In the genomic region with DNA sequence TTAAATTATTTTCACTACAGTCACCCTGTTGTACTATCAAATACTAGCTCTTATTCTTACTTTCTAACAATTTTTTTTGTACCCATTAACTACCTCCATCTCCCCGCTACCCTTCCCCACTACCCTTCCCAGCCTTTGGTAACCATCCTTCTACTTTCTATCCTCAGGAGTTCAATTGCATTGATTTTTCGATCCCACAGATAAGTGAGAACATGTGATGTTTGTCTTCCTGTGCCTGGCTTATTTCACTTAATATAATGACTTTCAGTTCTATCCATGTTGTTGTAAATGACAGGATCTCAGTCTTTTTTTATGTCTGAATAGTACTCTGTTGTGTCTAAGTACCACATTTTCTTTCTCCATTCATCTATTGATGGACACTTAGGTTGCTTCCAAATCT, we compare ENCODE assay signal across 22 cellular contexts.
DNase-seq lines count a peak whose midpoint lies in the region; ATAC-seq, FAIRE-seq and TF ChIP-seq lines count a peak whose summit lies in the region.
"Had no signal": no experiment of that assay in that cellular context is flagged by ENCODE, and none has a peak within 500 bp of the region (broad histone marks: within the 10 kb centered on the region; RNA-seq: fewer than 3 reads in every experiment).

No MANE protein-coding gene starts in this region.

- WGBS in A549 (ENCODE audit: missing lambda C conversion rate): 50% methylated on average over 2 of the region's 2 CpGs
- 37% methylated on average over 2 of the region's 2 CpGs for WGBS in liver

- H3K36me3 ChIP-seq in liver (ENCODE audit: control insufficient read depth in 4 of 4, insufficient read depth in 3 of 4, low read depth in 1 of 4, low read length in 3 of 4) (peaks cover 0 to 4% (median 0%) of the 10 kb centered on the region in 4 donors), Karpas-422 (ENCODE audit: insufficient read depth, low read length) (no peaks in the 10 kb centered on the region)
- H3K36me3 ChIP-seq: BLaER1 treated with 17β-estradiol and CSF1 and Interleukin-3, amounts not matched to agents 10 nM and 100 nM had no signal

- no peak for DNase-seq in A549 (ENCODE audit: low read depth in 1 of 2, low spot score in 1 of 2)
- peak; percentile 19 for DNase-seq in SK-MEL-5 (ENCODE audit: low read depth, low spot score)
- DNase-seq in left lobe of liver (ENCODE audit: low spot score): no peak
- no peak for DNase-seq in Karpas-422
- DNase-seq: 8988T; AML-193; Caco-2; Calu3; CD4-positive, alpha-beta T cell; CD8-positive, alpha-beta T cell; DMS79 treated with DMSO at 0.1 percent for 48 hours; GF-D8 had no signal

- no peak for ATAC-seq in A549
- peak; percentile 43 for ATAC-seq in left lobe of liver
- ATAC-seq in HG03039 (IDR thresholded peaks at IDR 0.05; ENCODE audit: unreplicated experiment): no peak
- ATAC-seq in GM21529 (IDR thresholded peaks at IDR 0.05; ENCODE audit: unreplicated experiment): no peak
- ATAC-seq: CD8-positive, alpha-beta T cell had no signal

- no peak overlapping the region for H3K27ac ChIP-seq in A549
- no peak overlapping the region for H3K27ac ChIP-seq in liver (ENCODE audit: low read depth in 1 of 2, low read length in 2 of 2)
- no peak overlapping the region for H3K27ac ChIP-seq in Karpas-422 (ENCODE audit: low read length)
- H3K27ac ChIP-seq: BLaER1 treated with 17β-estradiol and CSF1 and Interleukin-3, amounts not matched to agents 10 nM and 100 nM; C4-2B had no signal

- CTCF ChIA-PET in A549 (lab: Yijun Ruan, JAX): no interaction called here

- H3K4me3 ChIP-seq in A549: no peak overlapping the region
- H3K4me3 ChIP-seq in liver (ENCODE audit: low read depth in 1 of 3, low read length in 3 of 3): no peak overlapping the region
- no peak overlapping the region for H3K4me3 ChIP-seq in Karpas-422 (ENCODE audit: low read length)
- H3K4me3 ChIP-seq: BLaER1 treated with 17β-estradiol and CSF1 and Interleukin-3, amounts not matched to agents 10 nM and 100 nM had no signal

- TF ChIP-seq EP300 in A549 (IDR thresholded peaks at IDR 0.05): no peak

- H3K9ac ChIP-seq in liver (ENCODE audit: low read depth in 1 of 2, low read length in 2 of 2) (no peak overlapping the region), Karpas-422 (ENCODE audit: low read length) (no peak overlapping the region)
- H3K9ac ChIP-seq: BLaER1 treated with 17β-estradiol and CSF1 and Interleukin-3, amounts not matched to agents 10 nM and 100 nM had no signal

- no peaks in the 10 kb centered on the region for H3K79me2 ChIP-seq in Karpas-422 (ENCODE audit: low read length)

- H3K27me3 ChIP-seq in liver (ENCODE audit: control insufficient read depth in 4 of 4, insufficient read depth in 4 of 4, low read length in 3 of 4) (no peaks in the 10 kb centered on the region), Karpas-422 (ENCODE audit: low read length) (no peaks in the 10 kb centered on the region)
- H3K27me3 ChIP-seq: BLaER1 treated with 17β-estradiol and CSF1 and Interleukin-3, amounts not matched to agents 10 nM and 100 nM had no signal

- POLR2A ChIA-PET in A549 (lab: Yijun Ruan, JAX): no interaction called here

- H2AFZ ChIP-seq in Karpas-422 (ENCODE audit: low read length): no peak overlapping the region

- H3K9me3 ChIP-seq in A549 (peaks cover 4% of the 10 kb centered on the region; the same call in 2 of the 3 replicates), liver (ENCODE audit: control insufficient read depth in 4 of 4, low read length in 3 of 4) (no peaks in the 10 kb centered on the region), Karpas-422 (ENCODE audit: low read length) (no peaks in the 10 kb centered on the region)

- TF ChIP-seq CTCF in A549 (IDR thresholded peaks at IDR 0.05) (no peak), liver (IDR thresholded peaks at IDR 0.05; ENCODE audit: low read depth, low read length, missing input control) (no peak)

- TF ChIP-seq POLR2A in A549 (IDR thresholded peaks at IDR 0.05; ENCODE audit: low read length): no peak

- no peaks in the 10 kb centered on the region for H4K20me1 ChIP-seq in Karpas-422 (ENCODE audit: insufficient read depth, low read depth, low read length)
- H4K20me1 ChIP-seq: BLaER1 treated with 17β-estradiol and CSF1 and Interleukin-3, amounts not matched to agents 10 nM and 100 nM had no signal

- H3K4me2 ChIP-seq in A549 (no peak overlapping the region), Karpas-422 (ENCODE audit: low read depth, low read length, poor library complexity, severe bottlenecking) (no peak overlapping the region)
- H3K4me2 ChIP-seq: BLaER1 treated with 17β-estradiol and CSF1 and Interleukin-3, amounts not matched to agents 10 nM and 100 nM had no signal

- H3K4me1 ChIP-seq in A549 (no peaks in the 10 kb centered on the region), liver (ENCODE audit: control insufficient read depth in 4 of 4, insufficient read depth in 4 of 4, low read length in 3 of 4) (peaks cover 0 to 5% (median 0%) of the 10 kb centered on the region in 4 donors), Karpas-422 (ENCODE audit: low read length) (no peaks in the 10 kb centered on the region)
- H3K4me1 ChIP-seq: BLaER1 treated with 17β-estradiol and CSF1 and Interleukin-3, amounts not matched to agents 10 nM and 100 nM; Caco-2 had no signal

- FAIRE-seq in A549 (lab: Jason Lieb, UNC): peak; percentile 39
- FAIRE-seq: A204.1, D721Med, G401.6, GM12891, GM19239 had no signal

- TF ChIP-seq RAD21 in A549 (conservative IDR thresholded peaks at IDR 0.05 in 1 of 2, IDR thresholded peaks at IDR 0.05 in 1 of 2) (no peak), liver (IDR thresholded peaks at IDR 0.05) (peak; percentile 19 to 30)

- in situ Hi-C loops in SK-MEL-5 (cut with HindIII; ENCODE audit: low pct_unique_long_range_greater_than_20kb, low sequenced_read_pairs): no loop called here

- no peaks in the 10 kb centered on the region for H3K9me2 ChIP-seq in Karpas-422 (replicated peaks; ENCODE audit: insufficient read depth, low read length)

TF ChIP-seq in A549, 52 proteins besides CTCF, POLR2A, EP300 and RAD21:
- TF ChIP-seq, protein P1, sequence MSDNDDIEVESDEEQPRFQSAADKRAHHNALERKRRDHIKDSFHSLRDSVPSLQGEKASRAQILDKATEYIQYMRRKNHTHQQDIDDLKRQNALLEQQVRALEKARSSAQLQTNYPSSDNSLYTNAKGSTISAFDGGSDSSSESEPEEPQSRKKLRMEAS (IDR thresholded peaks at IDR 0.05): no peak
- TF ChIP-seq, protein P2, sequence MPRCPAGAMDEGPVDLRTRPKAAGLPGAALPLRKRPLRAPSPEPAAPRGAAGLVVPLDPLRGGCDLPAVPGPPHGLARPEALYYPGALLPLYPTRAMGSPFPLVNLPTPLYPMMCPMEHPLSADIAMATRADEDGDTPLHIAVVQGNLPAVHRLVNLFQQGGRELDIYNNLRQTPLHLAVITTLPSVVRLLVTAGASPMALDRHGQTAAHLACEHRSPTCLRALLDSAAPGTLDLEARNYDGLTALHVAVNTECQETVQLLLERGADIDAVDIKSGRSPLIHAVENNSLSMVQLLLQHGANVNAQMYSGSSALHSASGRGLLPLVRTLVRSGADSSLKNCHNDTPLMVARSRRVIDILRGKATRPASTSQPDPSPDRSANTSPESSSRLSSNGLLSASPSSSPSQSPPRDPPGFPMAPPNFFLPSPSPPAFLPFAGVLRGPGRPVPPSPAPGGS (IDR thresholded peaks at IDR 0.05): no peak
- TF ChIP-seq MAFK (IDR thresholded peaks at IDR 0.05; ENCODE audit: partially characterized antibody) (no peak), HDAC2 (IDR thresholded peaks at IDR 0.05) (no peak), NR3C1 (IDR thresholded peaks at IDR 0.05) (no peak), KDM1A (IDR thresholded peaks at IDR 0.05; ENCODE audit: low read depth) (no peak), JUNB (IDR thresholded peaks at IDR 0.05) (no peak), KDM5A (IDR thresholded peaks at IDR 0.05) (no peak)
- TF ChIP-seq, protein P3, sequence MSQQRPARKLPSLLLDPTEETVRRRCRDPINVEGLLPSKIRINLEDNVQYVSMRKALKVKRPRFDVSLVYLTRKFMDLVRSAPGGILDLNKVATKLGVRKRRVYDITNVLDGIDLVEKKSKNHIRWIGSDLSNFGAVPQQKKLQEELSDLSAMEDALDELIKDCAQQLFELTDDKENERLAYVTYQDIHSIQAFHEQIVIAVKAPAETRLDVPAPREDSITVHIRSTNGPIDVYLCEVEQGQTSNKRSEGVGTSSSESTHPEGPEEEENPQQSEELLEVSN (IDR thresholded peaks at IDR 0.05; ENCODE audit: borderline replicate concordance, low read depth): no peak

TF ChIP-seq in liver, 16 proteins besides CTCF, POLR2A, EP300 and RAD21 (continues in another document):
- TF ChIP-seq YY1 (IDR thresholded peaks at IDR 0.05) (peak; percentile 13), JUND (IDR thresholded peaks at IDR 0.05) (no peak), TAF1 (conservative IDR thresholded peaks at IDR 0.05) (no peak), FOXA2 (IDR thresholded peaks at IDR 0.05) (no peak), SP1 (IDR thresholded peaks at IDR 0.05) (no peak), HNF4A (conservative IDR thresholded peaks at IDR 0.05) (peak; percentile 25 to 31), EGR1 (IDR thresholded peaks at IDR 0.05; ENCODE audit: low read depth in 2 of 2) (no peak)
- TF ChIP-seq, protein P1 (IDR thresholded peaks at IDR 0.05): no peak
- TF ChIP-seq, protein P4, sequence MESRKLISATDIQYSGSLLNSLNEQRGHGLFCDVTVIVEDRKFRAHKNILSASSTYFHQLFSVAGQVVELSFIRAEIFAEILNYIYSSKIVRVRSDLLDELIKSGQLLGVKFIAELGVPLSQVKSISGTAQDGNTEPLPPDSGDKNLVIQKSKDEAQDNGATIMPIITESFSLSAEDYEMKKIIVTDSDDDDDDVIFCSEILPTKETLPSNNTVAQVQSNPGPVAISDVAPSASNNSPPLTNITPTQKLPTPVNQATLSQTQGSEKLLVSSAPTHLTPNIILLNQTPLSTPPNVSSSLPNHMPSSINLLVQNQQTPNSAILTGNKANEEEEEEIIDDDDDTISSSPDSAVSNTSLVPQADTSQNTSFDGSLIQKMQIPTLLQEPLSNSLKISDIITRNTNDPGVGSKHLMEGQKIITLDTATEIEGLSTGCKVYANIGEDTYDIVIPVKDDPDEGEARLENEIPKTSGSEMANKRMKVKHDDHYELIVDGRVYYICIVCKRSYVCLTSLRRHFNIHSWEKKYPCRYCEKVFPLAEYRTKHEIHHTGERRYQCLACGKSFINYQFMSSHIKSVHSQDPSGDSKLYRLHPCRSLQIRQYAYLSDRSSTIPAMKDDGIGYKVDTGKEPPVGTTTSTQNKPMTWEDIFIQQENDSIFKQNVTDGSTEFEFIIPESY (IDR thresholded peaks at IDR 0.05): no peak
